Comparison of ENCODE assay signal across 35 cellular contexts in the genomic region with DNA sequence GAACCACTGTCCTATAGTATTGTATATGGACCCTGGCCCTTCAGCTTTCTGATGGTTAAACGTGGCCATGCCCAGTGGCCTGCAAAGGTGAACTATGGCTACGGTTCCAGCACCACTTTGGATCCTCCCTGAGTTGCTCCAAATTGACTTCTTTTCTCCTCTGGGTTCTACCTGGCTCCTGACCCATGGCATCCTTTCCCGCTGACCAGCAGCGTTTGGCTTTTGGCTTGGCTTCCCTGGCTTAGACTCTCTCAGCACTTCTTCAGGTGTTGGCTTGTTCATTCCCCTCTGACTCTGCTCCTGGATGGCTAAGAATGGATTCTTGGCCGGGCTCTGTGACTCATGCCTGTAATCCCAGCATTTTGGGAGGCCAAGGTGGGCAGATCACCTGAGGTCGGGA.
"Had no signal": no experiment of that assay in that cellular context is flagged by ENCODE, and none has a peak within 500 bp of the region (broad histone marks: within the 10 kb centered on the region; RNA-seq: fewer than 3 reads in every experiment).

No MANE protein-coding gene starts in this region.

- H3K27ac Mint-ChIP-seq: activated B cell treated with CpG ODN at 0.5 μM for 24 hours; activated CD4-positive, alpha-beta memory T cell treated with anti-CD3 and anti-CD28 coated beads, Interleukin-2, amount 10 ng/mL, durations not matched to agents 7 days and 5 days; activated CD4-positive, alpha-beta T cell treated with anti-CD3 and anti-CD28 coated beads, Interleukin-2, amount 10 ng/mL, durations not matched to agents 7 days and 5 days; activated CD8-positive, alpha-beta memory T cell treated with anti-CD3 and anti-CD28 coated beads, Interleukin-2, amount 10 ng/mL, durations not matched to agents 7 days and 5 days; activated CD8-positive, alpha-beta T cell treated with anti-CD3 and anti-CD28 coated beads, Interleukin-2, amount 10 ng/mL, durations not matched to agents 7 days and 5 days; activated naive CD4-positive, alpha-beta T cell treated with anti-CD3 and anti-CD28 coated beads, Interleukin-2, amount 10 ng/mL, durations not matched to agents 7 days and 5 days; activated naive CD4-positive, alpha-beta T cell treated with anti-CD3 and anti-CD28 coated beads, Interleukin-2, amount 50 U/mL, for 24 hours; activated naive CD8-positive, alpha-beta T cell; activated naive CD8-positive, alpha-beta T cell treated with anti-CD3 and anti-CD28 coated beads, Interleukin-2, amount 10 ng/mL, durations not matched to agents 7 days and 5 days; activated naive CD8-positive, alpha-beta T cell treated with anti-CD3 and anti-CD28 coated beads, Interleukin-2, amount 50 U/mL, for 24 hours; activated T-cell treated with anti-CD3 and anti-CD28 coated beads, Interleukin-2, amount 50 U/mL, for 24 hours; activated T-helper 2 cell treated with anti-CD3 and anti-CD28 coated beads, Interferon-gamma antibody, Interleukin-2, Interleukin-4, amounts not matched to agents 10 μg/mL and 5 μg/mL and 100 μg/mL, durations not matched to agents 14 hours and 24 hours and 36 hours; brain; T-helper 1 cell treated with Interleukin-12 subunit alpha and Interleukin-12 subunit beta and Interleukin-4 antibody, amounts not matched to agents 30 μg/mL and 1 μg/mL, for 36 hours; T-helper 2 cell treated with Interferon-gamma antibody and Interleukin-4, amounts not matched to agents 5 μg/mL and 100 μg/mL, for 36 hours had no signal

- H3K4me1 ChIP-seq: ascending aorta had no signal

- H3K4me3 Mint-ChIP-seq: activated B cell treated with CpG ODN at 0.5 μM for 24 hours; activated CD4-positive, alpha-beta memory T cell treated with anti-CD3 and anti-CD28 coated beads, Interleukin-2, amount 10 ng/mL, durations not matched to agents 7 days and 5 days; activated CD4-positive, alpha-beta T cell treated with anti-CD3 and anti-CD28 coated beads, Interleukin-2, amount 10 ng/mL, durations not matched to agents 7 days and 5 days; activated CD8-positive, alpha-beta memory T cell treated with anti-CD3 and anti-CD28 coated beads, Interleukin-2, amount 10 ng/mL, durations not matched to agents 7 days and 5 days; activated CD8-positive, alpha-beta T cell treated with anti-CD3 and anti-CD28 coated beads, Interleukin-2, amount 10 ng/mL, durations not matched to agents 7 days and 5 days; activated naive CD4-positive, alpha-beta T cell treated with anti-CD3 and anti-CD28 coated beads, Interleukin-2, amount 10 ng/mL, durations not matched to agents 7 days and 5 days; activated naive CD4-positive, alpha-beta T cell treated with anti-CD3 and anti-CD28 coated beads, Interleukin-2, amount 50 U/mL, for 24 hours; activated naive CD8-positive, alpha-beta T cell; activated naive CD8-positive, alpha-beta T cell treated with anti-CD3 and anti-CD28 coated beads, Interleukin-2, amount 10 ng/mL, durations not matched to agents 7 days and 5 days; activated naive CD8-positive, alpha-beta T cell treated with anti-CD3 and anti-CD28 coated beads, Interleukin-2, amount 50 U/mL, for 24 hours; activated T-cell treated with anti-CD3 and anti-CD28 coated beads, Interleukin-2, amount 50 U/mL, for 24 hours; brain; central memory CD8-positive, alpha-beta T cell; T-helper 1 cell treated with Interleukin-12 subunit alpha and Interleukin-12 subunit beta and Interleukin-4 antibody, amounts not matched to agents 30 μg/mL and 1 μg/mL, for 36 hours; T-helper 2 cell treated with Interferon-gamma antibody and Interleukin-4, amounts not matched to agents 5 μg/mL and 100 μg/mL, for 36 hours had no signal

- H3K27ac ChIP-seq: ascending aorta, cardiac muscle cell, VCaP had no signal

- H3K9me3 Mint-ChIP-seq: activated B cell treated with CpG ODN at 0.5 μM for 24 hours; activated CD4-positive, alpha-beta memory T cell treated with anti-CD3 and anti-CD28 coated beads, Interleukin-2, amount 10 ng/mL, durations not matched to agents 7 days and 5 days; activated CD4-positive, alpha-beta T cell treated with anti-CD3 and anti-CD28 coated beads, Interleukin-2, amount 10 ng/mL, durations not matched to agents 7 days and 5 days; activated naive CD4-positive, alpha-beta T cell treated with anti-CD3 and anti-CD28 coated beads, Interleukin-2, amount 10 ng/mL, durations not matched to agents 7 days and 5 days; activated naive CD4-positive, alpha-beta T cell treated with anti-CD3 and anti-CD28 coated beads, Interleukin-2, amount 50 U/mL, for 24 hours; activated naive CD8-positive, alpha-beta T cell treated with anti-CD3 and anti-CD28 coated beads, Interleukin-2, amount 10 ng/mL, durations not matched to agents 7 days and 5 days; activated naive CD8-positive, alpha-beta T cell treated with anti-CD3 and anti-CD28 coated beads, Interleukin-2, amount 50 U/mL, for 24 hours; activated T-cell treated with anti-CD3 and anti-CD28 coated beads, Interleukin-2, amount 50 U/mL, for 24 hours; activated T-helper 2 cell treated with anti-CD3 and anti-CD28 coated beads, Interferon-gamma antibody, Interleukin-2, Interleukin-4, amounts not matched to agents 10 μg/mL and 5 μg/mL and 100 μg/mL, durations not matched to agents 14 hours and 24 hours and 36 hours; central memory CD8-positive, alpha-beta T cell; T-helper 1 cell treated with Interleukin-12 subunit alpha and Interleukin-12 subunit beta and Interleukin-4 antibody, amounts not matched to agents 30 μg/mL and 1 μg/mL, for 36 hours; T-helper 2 cell treated with Interferon-gamma antibody and Interleukin-4, amounts not matched to agents 5 μg/mL and 100 μg/mL, for 36 hours had no signal

- ATAC-seq: activated CD8-positive, alpha-beta memory T cell treated with anti-CD3 and anti-CD28 coated beads, Interleukin-2, amount 10 ng/mL, durations not matched to agents 7 days and 5 days; activated CD8-positive, alpha-beta T cell treated with anti-CD3 and anti-CD28 coated beads, Interleukin-2, amount 10 ng/mL, durations not matched to agents 7 days and 5 days; activated naive CD8-positive, alpha-beta T cell treated with anti-CD3 and anti-CD28 coated beads, Interleukin-2, amount 50 U/mL, for 24 hours had no signal

- H3K36me3 ChIP-seq: ascending aorta, cardiac muscle cell had no signal

- H3K4me3 ChIP-seq: ascending aorta, cardiac muscle cell had no signal

- H3K36me3 Mint-ChIP-seq: activated CD8-positive, alpha-beta memory T cell treated with anti-CD3 and anti-CD28 coated beads, Interleukin-2, amount 10 ng/mL, durations not matched to agents 7 days and 5 days; activated naive CD4-positive, alpha-beta T cell treated with anti-CD3 and anti-CD28 coated beads, Interleukin-2, amount 10 ng/mL, durations not matched to agents 7 days and 5 days; activated naive CD4-positive, alpha-beta T cell treated with anti-CD3 and anti-CD28 coated beads, Interleukin-2, amount 50 U/mL, for 24 hours; activated naive CD8-positive, alpha-beta T cell; activated naive CD8-positive, alpha-beta T cell treated with anti-CD3 and anti-CD28 coated beads, Interleukin-2, amount 10 ng/mL, durations not matched to agents 7 days and 5 days; brain had no signal

- DNase-seq: activated B cell treated with CpG ODN at 0.5 μM for 24 hours; activated CD4-positive, alpha-beta memory T cell treated with anti-CD3 and anti-CD28 coated beads, Interleukin-2, amount 10 ng/mL, durations not matched to agents 7 days and 5 days; activated CD4-positive, alpha-beta T cell treated with anti-CD3 and anti-CD28 coated beads for 4 hours; activated CD4-positive, alpha-beta T cell treated with anti-CD3 and anti-CD28 coated beads, Interleukin-2, amount 10 ng/mL, durations not matched to agents 7 days and 5 days; activated CD4-positive, alpha-beta T cell treated with anti-CD3 and anti-CD28 coated beads, Interleukin-2, amount 50 U/mL, for 48 hours; activated CD4-positive, CD25-positive, alpha-beta regulatory T cell treated with anti-CD3 and anti-CD28 coated beads, Interleukin-2, amount 50 U/mL, for 72 hours; activated CD8-positive, alpha-beta memory T cell treated with anti-CD3 and anti-CD28 coated beads for 24 hours; activated CD8-positive, alpha-beta memory T cell treated with anti-CD3 and anti-CD28 coated beads, Interleukin-2, amount 10 ng/mL, durations not matched to agents 7 days and 5 days; activated CD8-positive, alpha-beta memory T cell treated with anti-CD3 and anti-CD28 coated beads, Interleukin-2, amount 50 U/mL, for 48 hours; activated CD8-positive, alpha-beta T cell treated with anti-CD3 and anti-CD28 coated beads, Interleukin-2, amount 10 ng/mL, durations not matched to agents 7 days and 5 days; activated effector memory CD4-positive, alpha-beta T cell treated with Interleukin-2 at 50 U/mL for 16 hours; activated gamma-delta T cell; activated naive CD4-positive, alpha-beta T cell treated with anti-CD3 and anti-CD28 coated beads, Interleukin-2, amount 10 ng/mL, durations not matched to agents 7 days and 5 days; activated naive CD4-positive, alpha-beta T cell treated with Interleukin-2 at 50 U/mL for 16 hours; activated naive CD8-positive, alpha-beta T cell treated with anti-CD3 and anti-CD28 coated beads, Interleukin-2, amount 10 ng/mL, durations not matched to agents 7 days and 5 days; activated naive CD8-positive, alpha-beta T cell treated with anti-CD3 and anti-CD28 coated beads, Interleukin-2, amount 50 U/mL, for 24 hours; activated T-cell treated with anti-CD3 and anti-CD28 coated beads, Interleukin-2, amount 50 U/mL, for 24 hours; activated T-cell treated with anti-CD3 and anti-CD28 coated beads, Interleukin-2, amount 50 U/mL, for 48 hours; amygdala; anterior cingulate cortex; caudate nucleus; SW 1271; T-helper 1 cell; T-helper 2 cell; T-helper 9 cell had no signal

- H3K4me1 Mint-ChIP-seq: activated B cell treated with CpG ODN at 0.5 μM for 24 hours; activated CD4-positive, alpha-beta memory T cell treated with anti-CD3 and anti-CD28 coated beads, Interleukin-2, amount 10 ng/mL, durations not matched to agents 7 days and 5 days; activated CD4-positive, alpha-beta T cell treated with anti-CD3 and anti-CD28 coated beads, Interleukin-2, amount 10 ng/mL, durations not matched to agents 7 days and 5 days; activated CD8-positive, alpha-beta memory T cell treated with anti-CD3 and anti-CD28 coated beads, Interleukin-2, amount 10 ng/mL, durations not matched to agents 7 days and 5 days; activated naive CD4-positive, alpha-beta T cell treated with anti-CD3 and anti-CD28 coated beads, Interleukin-2, amount 10 ng/mL, durations not matched to agents 7 days and 5 days; activated naive CD4-positive, alpha-beta T cell treated with anti-CD3 and anti-CD28 coated beads, Interleukin-2, amount 50 U/mL, for 24 hours; activated naive CD8-positive, alpha-beta T cell treated with anti-CD3 and anti-CD28 coated beads, Interleukin-2, amount 10 ng/mL, durations not matched to agents 7 days and 5 days; activated naive CD8-positive, alpha-beta T cell treated with anti-CD3 and anti-CD28 coated beads, Interleukin-2, amount 50 U/mL, for 24 hours; central memory CD8-positive, alpha-beta T cell had no signal

- H3K9me3 ChIP-seq: ascending aorta had no signal

- H3K27me3 ChIP-seq: ascending aorta, cardiac muscle cell had no signal
